In genomic region chr4:128832253-128832641, GRCh38 we compare ENCODE assay signal across 9 cellular contexts. TPM values are rescaled to one million over a fixed set of nuclear protein-coding genes. Genes with fewer than 3 reads are reported as not detected.
DNase-seq lines count a peak whose midpoint lies in the region; ATAC-seq and TF ChIP-seq lines count a peak whose summit lies in the region.
"Had no signal": no experiment of that assay in that cellular context is flagged by ENCODE, and none has a peak within 500 bp of the region (broad histone marks: within the 10 kb centered on the region; RNA-seq: fewer than 3 reads in every experiment).

No MANE protein-coding gene starts in this region.

- H3K9ac ChIP-seq in HUES64 (ENCODE audit: low read depth, low read length), result no peak overlapping the region

- intact Hi-C loops in left ventricle myocardium inferior (cut with micrococcal nuclease) (no loop called here), Right ventricle myocardium inferior (cut with DNase I) (no loop called here)

- peaks cover 18% of the 10 kb centered on the region for H3K36me3 ChIP-seq in left ventricle myocardium inferior
- peaks cover 78% of the 10 kb centered on the region for H3K36me3 ChIP-seq in HUES64 (ENCODE audit: insufficient read depth, low read length)
- H3K36me3 ChIP-seq in hepatocyte (replicated peaks; ENCODE audit: insufficient read depth, low read depth), result no peaks in the 10 kb centered on the region

- peaks cover 90% of the 10 kb centered on the region for H3K4me1 ChIP-seq in left ventricle myocardium inferior
- H3K4me1 ChIP-seq in HUES64 (ENCODE audit: insufficient read depth, low read length), result peaks cover 56% of the 10 kb centered on the region
- peaks cover 30% of the 10 kb centered on the region for H3K4me1 ChIP-seq in hepatocyte (ENCODE audit: insufficient read depth)

- ATAC-seq in Right ventricle myocardium inferior, result no peak

- WGBS in HUES64, result no CpG with 5 or more reads among the region's 1 CpG
- WGBS in hepatocyte (ENCODE audit: low lambda C conversion rate, missing lambda C conversion rate), result 53% methylated on average over 1 of the region's 1 CpG

- TF ChIP-seq CTCF in left ventricle myocardium inferior (IDR thresholded peaks at IDR 0.05; ENCODE audit: borderline replicate concordance) (no peak), hepatocyte (IDR thresholded peaks at IDR 0.05; ENCODE audit: poor library complexity) (no peak)

- H3K79me2 ChIP-seq in hepatocyte, result peaks cover 92% of the 10 kb centered on the region

- H3K4me3 ChIP-seq in left ventricle myocardium inferior (no peak overlapping the region), HUES64 (ENCODE audit: low read length) (no peak overlapping the region), hepatocyte (no peak overlapping the region)
- H3K4me3 ChIP-seq: HAP-1 had no signal

- no peak overlapping the region for H2AFZ ChIP-seq in hepatocyte

- H4K20me1 ChIP-seq in hepatocyte (ENCODE audit: insufficient read depth, poor library complexity, severe bottlenecking), result no peaks in the 10 kb centered on the region

- H3K9me3 ChIP-seq in left ventricle myocardium inferior (replicated peaks), result no peaks in the 10 kb centered on the region
- H3K9me3 ChIP-seq in HUES64 (ENCODE audit: insufficient read depth, low read depth, low read length), result no peaks in the 10 kb centered on the region
- no peaks in the 10 kb centered on the region for H3K9me3 ChIP-seq in hepatocyte (ENCODE audit: low read depth)
- H3K9me3 ChIP-seq: HAP-1 had no signal

- DNase-seq in left ventricle myocardium inferior (no peak), Right ventricle myocardium inferior (ENCODE audit: missing footprints) (no peak), hepatocyte (ENCODE audit: low spot score) (no peak), islet precursor cell (no peak), DMS153 (lab: John Stamatoyannopoulos, UW) (no peak), Ammon's horn (ENCODE audit: low spot score) (no peak)
- no peak for DNase-seq in stimulated activated CD4-positive, alpha-beta T cell treated with anti-CD3 and anti-CD28 coated beads, Interleukin-2, amount 100 ng/mL, for 48 hours

- no peaks in the 10 kb centered on the region for H3K27me3 ChIP-seq in left ventricle myocardium inferior (ENCODE audit: low read depth)
- no peaks in the 10 kb centered on the region for H3K27me3 ChIP-seq in HUES64 (ENCODE audit: insufficient read depth, low read length)
- H3K27me3 ChIP-seq in hepatocyte, result no peaks in the 10 kb centered on the region

- H3K4me2 ChIP-seq in hepatocyte, result peak overlapping the region; percentile 52

- H3K9me2 ChIP-seq in hepatocyte (replicated peaks; ENCODE audit: insufficient read depth), result no peaks in the 10 kb centered on the region

- H3K27ac ChIP-seq in left ventricle myocardium inferior (replicated peaks) (peak overlapping the region; percentile 68), HUES64 (ENCODE audit: low read depth, low read length) (peak overlapping the region; percentile 68; the same call in 1 of the 2 replicates), hepatocyte (peak overlapping the region; percentile 77)

RNA-seq across cellular contexts. Expression of gene JADE1, which starts 22.7 kb away (rescaled TPM):
- total RNA-seq in left ventricle myocardium inferior (22.1 TPM), Right ventricle myocardium inferior (24.3 TPM), hepatocyte (26.8 and 27.7 TPM in 2 replicates)
- 53.4 TPM for polyA plus RNA-seq in HUES64 (2013, experiment 1 of 2)
- polyA plus RNA-seq in HUES64 (2013, experiment 2 of 2), result 47.4 TPM
- polyA plus RNA-seq in hepatocyte, result 20.0 and 21.0 TPM in 2 replicates
